In the genomic region with DNA sequence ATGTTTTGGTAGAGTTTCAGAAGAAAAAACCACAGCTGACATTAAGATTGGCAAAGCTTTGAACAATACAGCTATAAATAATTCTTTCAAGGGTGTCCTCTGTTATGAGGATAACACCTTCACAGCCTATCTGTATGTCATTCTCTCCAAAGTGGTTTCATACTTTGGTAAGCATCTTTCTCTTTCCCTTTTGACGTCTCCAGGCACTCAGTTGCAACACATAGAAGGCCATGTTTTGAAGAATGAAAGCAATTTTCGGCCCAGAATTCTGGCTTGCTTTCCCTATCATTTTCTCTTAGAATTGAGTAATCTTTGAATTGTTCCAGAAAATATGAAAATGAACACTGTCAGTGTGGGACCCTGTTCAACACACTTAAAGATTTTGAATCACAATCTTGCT, we compare ENCODE assay signal across 8 cellular contexts.
DNase-seq lines count a peak whose midpoint lies in the region; ATAC-seq and TF ChIP-seq lines count a peak whose summit lies in the region.

No MANE protein-coding gene starts in this region.

- intact Hi-C loops in activated T-helper 1 cell treated with anti-CD3 and anti-CD28 coated beads, Interleukin-12 subunit alpha, Interleukin-12 subunit beta, Interleukin-2, Interleukin-4 antibody, amounts not matched to agents 30 ng/mL and 10 ng/mL and 1 ng/mL, durations not matched to agents 14 hours and 24 hours and 36 hours (cut with micrococcal nuclease), result loop anchor here (2.0 to 5.0 kb wide), 7 partner anchors 50 to 359 kb away; no protein-coding TSS in a partner anchor
- intact Hi-C loops in uterus (cut with DNase I; ENCODE audit: low total_unique reads), result no loop called here

- H3K4me3 ChIP-seq in uterus, result no peak overlapping the region

- H3K9me3 ChIP-seq in uterus, result no peaks in the 10 kb centered on the region

- H3K9me3 Mint-ChIP-seq in activated T-helper 1 cell treated with anti-CD3 and anti-CD28 coated beads, Interleukin-12 subunit alpha, Interleukin-12 subunit beta, Interleukin-2, Interleukin-4 antibody, amounts not matched to agents 30 ng/mL and 10 ng/mL and 1 ng/mL, durations not matched to agents 14 hours and 24 hours and 36 hours, result peaks cover 22% of the 10 kb centered on the region
- H3K9me3 Mint-ChIP-seq in natural killer cell treated with Interleukin-12 subunit alpha and Interleukin-12 subunit beta and Interleukin-15 and Interleukin-18, amount 100 ng/mL, for 72 hours, result peaks cover 7% of the 10 kb centered on the region

- peak; percentile 3 for DNase-seq in activated T-helper 1 cell treated with anti-CD3 and anti-CD28 coated beads, Interleukin-12 subunit alpha, Interleukin-12 subunit beta, Interleukin-2, Interleukin-4 antibody, amounts not matched to agents 30 ng/mL and 10 ng/mL and 1 ng/mL, durations not matched to agents 14 hours and 24 hours and 36 hours (ENCODE audit: low spot score)
- peak; percentile 70 for DNase-seq in natural killer cell treated with Interleukin-12 subunit alpha and Interleukin-12 subunit beta and Interleukin-15 and Interleukin-18, amount 100 ng/mL, for 72 hours (ENCODE audit: low spot score)
- DNase-seq in G401 (ENCODE audit: low spot score) (no peak), uterus (no peak), NCI-H510A treated with DMSO at 0.1 percent for 48 hours (lab: John Stamatoyannopoulos, UW) (no peak)

- ATAC-seq in GM18909 (IDR thresholded peaks at IDR 0.05; ENCODE audit: poor library complexity, unreplicated experiment) (peak; percentile 83), HG02642 (IDR thresholded peaks at IDR 0.05; ENCODE audit: poor library complexity, unreplicated experiment) (peak; percentile 88), HG02884 (IDR thresholded peaks at IDR 0.05; ENCODE audit: unreplicated experiment) (no peak)
- ATAC-seq in natural killer cell treated with Interleukin-12 subunit alpha and Interleukin-12 subunit beta and Interleukin-15 and Interleukin-18, amount 100 ng/mL, for 72 hours, result peak; percentile 97

- no peak overlapping the region for H3K4me3 Mint-ChIP-seq in activated T-helper 1 cell treated with anti-CD3 and anti-CD28 coated beads, Interleukin-12 subunit alpha, Interleukin-12 subunit beta, Interleukin-2, Interleukin-4 antibody, amounts not matched to agents 30 ng/mL and 10 ng/mL and 1 ng/mL, durations not matched to agents 14 hours and 24 hours and 36 hours
- peak overlapping the region; percentile 69 for H3K4me3 Mint-ChIP-seq in natural killer cell treated with Interleukin-12 subunit alpha and Interleukin-12 subunit beta and Interleukin-15 and Interleukin-18, amount 100 ng/mL, for 72 hours

- H3K36me3 ChIP-seq in uterus, result no peaks in the 10 kb centered on the region

- H3K27ac ChIP-seq in uterus, result no peak overlapping the region

- H3K36me3 Mint-ChIP-seq in activated T-helper 1 cell treated with anti-CD3 and anti-CD28 coated beads, Interleukin-12 subunit alpha, Interleukin-12 subunit beta, Interleukin-2, Interleukin-4 antibody, amounts not matched to agents 30 ng/mL and 10 ng/mL and 1 ng/mL, durations not matched to agents 14 hours and 24 hours and 36 hours (ENCODE audit: low read depth), result peaks cover 10% of the 10 kb centered on the region
- peaks cover 3% of the 10 kb centered on the region for H3K36me3 Mint-ChIP-seq in natural killer cell treated with Interleukin-12 subunit alpha and Interleukin-12 subunit beta and Interleukin-15 and Interleukin-18, amount 100 ng/mL, for 72 hours

- peaks cover 15% of the 10 kb centered on the region for H3K4me1 Mint-ChIP-seq in activated T-helper 1 cell treated with anti-CD3 and anti-CD28 coated beads, Interleukin-12 subunit alpha, Interleukin-12 subunit beta, Interleukin-2, Interleukin-4 antibody, amounts not matched to agents 30 ng/mL and 10 ng/mL and 1 ng/mL, durations not matched to agents 14 hours and 24 hours and 36 hours (ENCODE audit: low read depth)
- peaks cover 18 to 23% of the 10 kb centered on the region in 2 donors for H3K4me1 Mint-ChIP-seq in natural killer cell treated with Interleukin-12 subunit alpha and Interleukin-12 subunit beta and Interleukin-15 and Interleukin-18, amount 100 ng/mL, for 72 hours (ENCODE audit: low read depth in 2 of 2)

- TF ChIP-seq CTCF in uterus (IDR thresholded peaks at IDR 0.05), result no peak

- TF ChIP-seq POLR2A in uterus (IDR thresholded peaks at IDR 0.05), result no peak

- no peaks in the 10 kb centered on the region for H3K27me3 ChIP-seq in uterus

- H3K27ac Mint-ChIP-seq in activated T-helper 1 cell treated with anti-CD3 and anti-CD28 coated beads, Interleukin-12 subunit alpha, Interleukin-12 subunit beta, Interleukin-2, Interleukin-4 antibody, amounts not matched to agents 30 ng/mL and 10 ng/mL and 1 ng/mL, durations not matched to agents 14 hours and 24 hours and 36 hours, result peak overlapping the region; percentile 87
- H3K27ac Mint-ChIP-seq in natural killer cell treated with Interleukin-12 subunit alpha and Interleukin-12 subunit beta and Interleukin-15 and Interleukin-18, amount 100 ng/mL, for 72 hours, result peak overlapping the region; percentile 76 to 92

- no peaks in the 10 kb centered on the region for H3K27me3 Mint-ChIP-seq in activated T-helper 1 cell treated with anti-CD3 and anti-CD28 coated beads, Interleukin-12 subunit alpha, Interleukin-12 subunit beta, Interleukin-2, Interleukin-4 antibody, amounts not matched to agents 30 ng/mL and 10 ng/mL and 1 ng/mL, durations not matched to agents 14 hours and 24 hours and 36 hours (ENCODE audit: insufficient read depth)
- no peaks in the 10 kb centered on the region for H3K27me3 Mint-ChIP-seq in natural killer cell treated with Interleukin-12 subunit alpha and Interleukin-12 subunit beta and Interleukin-15 and Interleukin-18, amount 100 ng/mL, for 72 hours

- H3K4me1 ChIP-seq in uterus, result no peaks in the 10 kb centered on the region

- in situ Hi-C loops in G401 (cut with HindIII; ENCODE audit: low sequenced_read_pairs), result no loop called here

Comparison
In these comparisons a context has a peak if more than half of its experiments do, and no peak if none do; other contexts are left out.
1. DNase-seq: peak in activated T-helper 1 cell treated with anti-CD3 and anti-CD28 coated beads, Interleukin-12 subunit alpha, Interleukin-12 subunit beta, Interleukin-2, Interleukin-4 antibody, amounts not matched to agents 30 ng/mL and 10 ng/mL and 1 ng/mL, durations not matched to agents 14 hours and 24 hours and 36 hours (single experiment) and natural killer cell treated with Interleukin-12 subunit alpha and Interleukin-12 subunit beta and Interleukin-15 and Interleukin-18, amount 100 ng/mL, for 72 hours (single experiment); none in G401 (single experiment), uterus (0 of 2) and NCI-H510A treated with DMSO at 0.1 percent for 48 hours (single experiment).